ENCODE assay signal across 10 cellular contexts in the genomic region with DNA sequence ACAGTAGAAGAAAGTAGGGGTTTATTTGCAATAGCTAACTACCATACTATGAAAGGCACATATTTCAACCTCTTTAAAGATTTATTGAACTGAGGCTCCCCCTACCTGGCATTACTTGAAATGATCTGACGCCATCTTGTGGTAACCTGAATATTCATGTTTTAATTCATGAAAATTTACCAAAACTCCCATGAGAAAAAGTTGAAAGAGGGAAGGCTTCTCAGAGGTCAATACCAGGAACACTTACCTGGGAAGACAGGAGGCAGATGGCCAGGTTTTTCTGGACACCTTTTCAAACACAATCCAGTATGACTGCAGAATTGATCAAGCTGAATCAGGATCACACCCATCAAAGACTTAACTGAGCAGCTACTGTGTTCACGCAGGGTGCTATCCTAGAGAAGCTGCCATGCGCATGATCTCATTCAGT. TPM values are rescaled to one million over a fixed set of nuclear protein-coding genes. Genes with fewer than 3 reads are reported as not detected.
DNase-seq lines count a peak whose midpoint lies in the region; TF ChIP-seq lines count a peak whose summit lies in the region.
"Had no signal": no experiment of that assay in that cellular context is flagged by ENCODE, and none has a peak within 500 bp of the region (broad histone marks: within the 10 kb centered on the region; RNA-seq: fewer than 3 reads in every experiment).

No MANE protein-coding gene starts in this region.

- intact Hi-C loops in lower leg skin (cut with DNase I; ENCODE audit: low total_unique reads): no loop called here

- TF ChIP-seq POLR2A in lower leg skin (IDR thresholded peaks at IDR 0.05): no peak

- WGBS in lower leg skin, 2 donors: 63 to 65% methylated on average over 3 of the region's 3 CpGs

- no peak overlapping the region for H3K27ac ChIP-seq in WERI-Rb-1
- H3K27ac ChIP-seq: BLaER1 treated with 17β-estradiol and CSF1 and Interleukin-3, amounts not matched to agents 10 nM and 100 nM had no signal

- DNase-seq in NCI-H1417 (lab: John Stamatoyannopoulos, UW) (peak; percentile 1 to 55 (median 49)), NCI-H1417 treated with DMSO at 0.1 percent for 48 hours (lab: John Stamatoyannopoulos, UW) (no peak), H7 (peak; percentile 20), NCI-H1694 (lab: John Stamatoyannopoulos, UW) (peak; percentile 61), WERI-Rb-1 (no peak), iPS-NIHi11 (ENCODE audit: low spot score) (peak; percentile 29), type B pancreatic cell (ENCODE audit: extremely low spot score, unreplicated experiment) (no peak), lower leg skin (ENCODE audit: low spot score in 2 of 2) (no peak)

- H3K27me3 ChIP-seq in H7 (ENCODE audit: control insufficient read depth, insufficient read depth, low read length) (no peaks in the 10 kb centered on the region), WERI-Rb-1 (ENCODE audit: insufficient read depth, low read depth, severe bottlenecking) (no peaks in the 10 kb centered on the region)
- H3K27me3 ChIP-seq: BLaER1 treated with 17β-estradiol and CSF1 and Interleukin-3, amounts not matched to agents 10 nM and 100 nM had no signal

- TF ChIP-seq CTCF in WERI-Rb-1 (IDR thresholded peaks at IDR 0.05; ENCODE audit: low read depth, low read length): peak; percentile 42; the same call in 1 of the 2 replicates
- TF ChIP-seq CTCF in type B pancreatic cell (conservative IDR thresholded peaks at IDR 0.05): peak; percentile 84
- TF ChIP-seq CTCF in lower leg skin (IDR thresholded peaks at IDR 0.05): peak in 1 of 3 donors; percentile 16

- H3K27me3 Mint-ChIP-seq in type B pancreatic cell: no peaks in the 10 kb centered on the region
- H3K27me3 Mint-ChIP-seq: activated naive CD8-positive, alpha-beta T cell had no signal

- no peak overlapping the region for H3K4me3 Mint-ChIP-seq in type B pancreatic cell
- H3K4me3 Mint-ChIP-seq: activated naive CD8-positive, alpha-beta T cell had no signal

- no peaks in the 10 kb centered on the region for H3K9me3 Mint-ChIP-seq in type B pancreatic cell

- H3K9me3 ChIP-seq in WERI-Rb-1 (ENCODE audit: severe bottlenecking): no peaks in the 10 kb centered on the region
- H3K9me3 ChIP-seq: BLaER1 treated with 17β-estradiol and CSF1 and Interleukin-3, amounts not matched to agents 10 nM and 100 nM had no signal

- no peak overlapping the region for H3K27ac Mint-ChIP-seq in type B pancreatic cell
- H3K27ac Mint-ChIP-seq: activated naive CD8-positive, alpha-beta T cell had no signal

- peaks cover 3% of the 10 kb centered on the region for H3K36me3 Mint-ChIP-seq in type B pancreatic cell
- H3K36me3 Mint-ChIP-seq: activated naive CD8-positive, alpha-beta T cell had no signal

- H3K4me3 ChIP-seq in H7 (ENCODE audit: insufficient read depth, low read depth, low read length): no peak overlapping the region
- no peak overlapping the region for H3K4me3 ChIP-seq in WERI-Rb-1 (ENCODE audit: low read depth, low read length)
- H3K4me3 ChIP-seq in lower leg skin (ENCODE audit: low read depth, poor library complexity, severe bottlenecking): no peak overlapping the region
- H3K4me3 ChIP-seq: BLaER1 treated with 17β-estradiol and CSF1 and Interleukin-3, amounts not matched to agents 10 nM and 100 nM had no signal

- H3K36me3 ChIP-seq in H7 (replicated peaks; ENCODE audit: control insufficient read depth, insufficient read depth, low read length) (no peaks in the 10 kb centered on the region), WERI-Rb-1 (no peaks in the 10 kb centered on the region)

- peaks cover 15% of the 10 kb centered on the region for H3K4me1 Mint-ChIP-seq in type B pancreatic cell (ENCODE audit: unreplicated experiment)

RNA-seq across cellular contexts. Expression of gene PRELID2, which starts 9.4 kb away (rescaled TPM):
- total RNA-seq in H7 (2014; rRNA removed; shearing (Covaris generic)): 4.1 and 8.9 TPM in 2 replicates
- 15.5 and 19.6 TPM in 2 replicates for total RNA-seq in type B pancreatic cell (ENCODE audit: low replicate concordance)
- total RNA-seq in lower leg skin: 1 to 10 TPM; 2.9 to 6.4 (median 4.7) TPM

RNA-seq across cellular contexts. Expression of gene GRXCR2, which starts 47.0 kb away (rescaled TPM):
- total RNA-seq in H7 (2014; rRNA removed; shearing (Covaris generic)): not detected in 2 replicates
- total RNA-seq in type B pancreatic cell (ENCODE audit: low replicate concordance) (0.24 TPM in 1 of 2 replicates, not detected in the other), lower leg skin (under 1 TPM in 3 of 4 donors, not detected in 1; 0.46 to 0.69 (median 0.65) TPM)

Comparison
In these comparisons a context has a peak if more than half of its experiments do, and no peak if none do; other contexts are left out.
1. DNase-seq: peak in NCI-H1417 (3 of 3), H7 (single experiment), NCI-H1694 (single experiment) and iPS-NIHi11 (single experiment); none in NCI-H1417 treated with DMSO at 0.1 percent for 48 hours (single experiment), WERI-Rb-1 (single experiment), type B pancreatic cell (single experiment) and lower leg skin (0 of 2).